10 cellular contexts compared by ENCODE assay signal in genomic region chr4:81260443-81261102, GRCh38. TPM values are rescaled to one million over a fixed set of nuclear protein-coding genes. Genes with fewer than 3 reads are reported as not detected.
DNase-seq lines count a peak whose midpoint lies in the region; ATAC-seq and TF ChIP-seq lines count a peak whose summit lies in the region.
"Had no signal": no experiment of that assay in that cellular context is flagged by ENCODE, and none has a peak within 500 bp of the region (broad histone marks: within the 10 kb centered on the region; RNA-seq: fewer than 3 reads in every experiment).

No MANE protein-coding gene starts in this region.

- no peak overlapping the region for H2AFZ ChIP-seq in Karpas-422 (ENCODE audit: low read length)

- no peaks in the 10 kb centered on the region for H3K36me3 Mint-ChIP-seq in neural crest cell (ENCODE audit: low read depth)
- no peaks in the 10 kb centered on the region for H3K36me3 Mint-ChIP-seq in activated CD4-positive, alpha-beta T cell treated with anti-CD3 and anti-CD28 coated beads, Interleukin-2, amount 10 ng/mL, durations not matched to agents 7 days and 5 days (ENCODE audit: low read depth)

- no peaks in the 10 kb centered on the region for H3K4me1 ChIP-seq in Karpas-422 (ENCODE audit: low read length)

- H3K9me3 ChIP-seq in Karpas-422 (ENCODE audit: low read length) = no peaks in the 10 kb centered on the region

- no peak overlapping the region for H3K4me3 Mint-ChIP-seq in neural crest cell
- H3K4me3 Mint-ChIP-seq in activated CD4-positive, alpha-beta T cell treated with anti-CD3 and anti-CD28 coated beads, Interleukin-2, amount 10 ng/mL, durations not matched to agents 7 days and 5 days = no peak overlapping the region
- H3K4me3 Mint-ChIP-seq: stimulated activated naive CD8-positive, alpha-beta T cell treated with anti-CD3 and anti-CD28 coated beads, Interleukin-15, amount 100 ng/mL, for 72 hours had no signal

- no peaks in the 10 kb centered on the region for H3K4me1 Mint-ChIP-seq in neural crest cell
- H3K4me1 Mint-ChIP-seq in activated CD4-positive, alpha-beta T cell treated with anti-CD3 and anti-CD28 coated beads, Interleukin-2, amount 10 ng/mL, durations not matched to agents 7 days and 5 days = no peaks in the 10 kb centered on the region
- H3K4me1 Mint-ChIP-seq: stimulated activated naive CD8-positive, alpha-beta T cell treated with anti-CD3 and anti-CD28 coated beads, Interleukin-15, amount 100 ng/mL, for 72 hours had no signal

- POLR2A ChIA-PET in activated CD4-positive, alpha-beta T cell treated with anti-CD3 and anti-CD28 coated beads, Interleukin-2, amount 10 ng/mL, durations not matched to agents 7 days and 5 days (lab: Charles Lee) = no interaction called here

- H3K9me2 ChIP-seq in Karpas-422 (replicated peaks; ENCODE audit: insufficient read depth, low read length) = no peaks in the 10 kb centered on the region

- no peak overlapping the region for H3K27ac ChIP-seq in Karpas-422 (ENCODE audit: low read length)

- no peaks in the 10 kb centered on the region for H3K27me3 ChIP-seq in Karpas-422 (ENCODE audit: low read length)

- no peak overlapping the region for H3K4me3 ChIP-seq in Karpas-422 (ENCODE audit: low read length)
- H3K4me3 ChIP-seq in cardiac fibroblast (replicated peaks in 1 of 2; ENCODE audit: low read depth in 2 of 2, low read length in 2 of 2) = no peak overlapping the region

- H3K4me2 ChIP-seq in Karpas-422 (ENCODE audit: low read depth, low read length, poor library complexity, severe bottlenecking) = no peak overlapping the region

- peaks cover 5% of the 10 kb centered on the region for H3K9me3 Mint-ChIP-seq in neural crest cell
- H3K9me3 Mint-ChIP-seq in activated CD4-positive, alpha-beta T cell treated with anti-CD3 and anti-CD28 coated beads, Interleukin-2, amount 10 ng/mL, durations not matched to agents 7 days and 5 days = no peaks in the 10 kb centered on the region
- H3K9me3 Mint-ChIP-seq: stimulated activated naive CD8-positive, alpha-beta T cell treated with anti-CD3 and anti-CD28 coated beads, Interleukin-15, amount 100 ng/mL, for 72 hours had no signal

- no peak overlapping the region for H3K27ac Mint-ChIP-seq in neural crest cell (ENCODE audit: unreplicated experiment)
- H3K27ac Mint-ChIP-seq in activated CD4-positive, alpha-beta T cell treated with anti-CD3 and anti-CD28 coated beads, Interleukin-2, amount 10 ng/mL, durations not matched to agents 7 days and 5 days = no peak overlapping the region
- H3K27ac Mint-ChIP-seq: stimulated activated naive CD8-positive, alpha-beta T cell treated with anti-CD3 and anti-CD28 coated beads, Interleukin-15, amount 100 ng/mL, for 72 hours had no signal

- H3K36me3 ChIP-seq in Karpas-422 (ENCODE audit: insufficient read depth, low read length) = no peaks in the 10 kb centered on the region

- no peaks in the 10 kb centered on the region for H4K20me1 ChIP-seq in Karpas-422 (ENCODE audit: insufficient read depth, low read depth, low read length)

- DNase-seq in EL (peak; percentile 1), Karpas-422 (peak; percentile 44), cardiac fibroblast (ENCODE audit: low read depth in 2 of 2) (peak in 1 of 2 donors; percentile 28), neural crest cell (ENCODE audit: low read depth, low spot score) (peak; percentile 2), pons (ENCODE audit: low spot score) (no peak), NCI-H2081 treated with DMSO at 0.1 percent for 48 hours (lab: John Stamatoyannopoulos, UW) (no peak)
- DNase-seq in activated CD4-positive, alpha-beta T cell treated with anti-CD3 and anti-CD28 coated beads, Interleukin-2, amount 10 ng/mL, durations not matched to agents 7 days and 5 days = no peak
- DNase-seq: NCI-H187 treated with DMSO at 0.1 percent for 48 hours; stimulated activated naive CD8-positive, alpha-beta T cell treated with anti-CD3 and anti-CD28 coated beads, Interleukin-15, amount 100 ng/mL, for 72 hours had no signal

- H3K79me2 ChIP-seq in Karpas-422 (ENCODE audit: low read length) = no peaks in the 10 kb centered on the region

- ATAC-seq in GM18498 (IDR thresholded peaks at IDR 0.05; ENCODE audit: unreplicated experiment) = no peak
- ATAC-seq: stimulated activated naive CD8-positive, alpha-beta T cell treated with anti-CD3 and anti-CD28 coated beads, Interleukin-15, amount 100 ng/mL, for 72 hours had no signal

- no peaks in the 10 kb centered on the region for H3K27me3 Mint-ChIP-seq in neural crest cell (ENCODE audit: low read depth)
- H3K27me3 Mint-ChIP-seq in activated CD4-positive, alpha-beta T cell treated with anti-CD3 and anti-CD28 coated beads, Interleukin-2, amount 10 ng/mL, durations not matched to agents 7 days and 5 days = peaks cover 3% of the 10 kb centered on the region

- CTCF ChIA-PET in activated CD4-positive, alpha-beta T cell treated with anti-CD3 and anti-CD28 coated beads, Interleukin-2, amount 10 ng/mL, durations not matched to agents 7 days and 5 days (lab: Charles Lee) = no interaction called here

- TF ChIP-seq CTCF in cardiac fibroblast (IDR thresholded peaks at IDR 0.05; ENCODE audit: low read depth, low read length) (peak; percentile 51), neural crest cell (conservative IDR thresholded peaks at IDR 0.05) (peak; percentile 45)

- H3K9ac ChIP-seq in Karpas-422 (ENCODE audit: low read length) = no peak overlapping the region

RNA-seq across cellular contexts. Expression of gene PRKG2, which starts 45.6 kb away (rescaled TPM):
- total RNA-seq in Karpas-422 (2014; rRNA removed; shearing (Covaris generic); ENCODE audit: low replicate concordance) = not detected in 2 replicates
- total RNA-seq in neural crest cell = 0.77 and 0.86 TPM in 2 replicates
- total RNA-seq in activated CD4-positive, alpha-beta T cell treated with anti-CD3 and anti-CD28 coated beads, Interleukin-2, amount 10 ng/mL, durations not matched to agents 7 days and 5 days = under 1 TPM; 0.15 to 0.25 TPM

Comparison
In these comparisons a context has a peak if more than half of its experiments do, and no peak if none do; other contexts are left out.
1. DNase-seq: peak in EL (single experiment), Karpas-422 (single experiment) and neural crest cell (single experiment); none in pons (single experiment), activated CD4-positive, alpha-beta T cell treated with anti-CD3 and anti-CD28 coated beads, Interleukin-2, amount 10 ng/mL, durations not matched to agents 7 days and 5 days (single experiment) and NCI-H2081 treated with DMSO at 0.1 percent for 48 hours (single experiment).